8 cellular contexts compared by ENCODE assay signal in the genomic region with DNA sequence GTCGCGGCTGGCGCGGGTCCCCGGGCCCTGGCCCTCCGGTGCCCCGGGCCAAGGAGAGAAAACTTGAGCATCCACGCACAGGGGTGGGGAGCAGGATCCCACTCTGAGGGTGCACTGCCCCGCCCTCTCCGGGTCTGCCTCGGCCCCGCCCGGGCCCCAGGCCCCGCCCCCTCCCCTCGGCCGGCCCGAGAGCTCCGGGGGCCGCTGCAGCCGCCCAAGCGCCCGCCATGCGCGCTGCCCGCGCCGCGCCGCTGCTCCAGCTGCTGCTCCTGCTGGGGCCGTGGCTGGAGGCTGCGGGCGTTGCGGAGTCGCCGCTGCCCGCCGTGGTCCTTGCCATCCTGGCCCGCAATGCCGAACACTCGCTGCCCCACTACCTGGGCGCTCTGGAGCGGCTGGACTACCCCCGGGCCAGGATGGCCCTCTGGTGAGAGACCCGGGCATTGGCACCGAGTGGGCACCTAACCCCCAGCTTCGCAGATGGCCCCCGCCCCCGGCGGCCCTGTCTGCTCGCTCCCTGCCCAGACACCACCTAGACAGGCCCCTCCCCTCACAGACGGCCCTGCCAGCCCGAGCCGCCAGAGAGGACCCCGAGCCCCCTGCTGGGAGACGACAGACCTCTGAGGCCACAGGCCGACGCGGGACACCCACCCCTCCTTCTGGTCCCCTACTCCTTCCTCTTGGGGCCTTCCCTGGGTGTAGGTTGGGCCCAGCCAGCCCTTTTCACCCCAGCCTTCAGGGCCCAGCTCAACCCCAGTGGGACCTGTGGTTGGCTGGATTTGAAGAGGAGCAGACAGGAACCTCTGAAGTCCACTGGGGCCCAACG. TPM values are rescaled to one million over a fixed set of nuclear protein-coding genes. Genes with fewer than 3 reads are reported as not detected.
DNase-seq lines count a peak whose midpoint lies in the region; ATAC-seq and TF ChIP-seq lines count a peak whose summit lies in the region.

Gene CERCAM (plus strand): TSS at position 207 of the 823 bp plus-strand sequence. CDS start 21 bp downstream, at position 228.

- intact Hi-C loops in stomach (cut with DNase I; ENCODE audit: low total_unique reads) = no loop called here

- no peak for TF ChIP-seq POLR2A in stomach (IDR thresholded peaks at IDR 0.05)

- H3K27ac ChIP-seq in stomach = peak within 1 kb of the TSS; percentile 67 to 82 (median 72)

- peak within 1 kb of the TSS; percentile 77 for H3K4me3 Mint-ChIP-seq in activated T-cell treated with anti-CD3 and anti-CD28 coated beads, Interleukin-2, amount 50 U/mL, for 4 hours

- ATAC-seq in HG02610 (IDR thresholded peaks at IDR 0.05; ENCODE audit: unreplicated experiment) (peak; percentile 64), esophagus mucosa (peak; percentile 61)
- ATAC-seq in activated T-cell treated with anti-CD3 and anti-CD28 coated beads, Interleukin-2, amount 50 U/mL, for 4 hours = peak; percentile 76 to 77

- H3K27me3 ChIP-seq in stomach = peaks cover 0 to 40% (median 16%) of the 10 kb centered on the region in 3 donors

- peaks cover 13 to 32% (median 29%) of the 10 kb centered on the region in 4 donors for H3K4me1 ChIP-seq in stomach

- peaks cover 9% of the 10 kb centered on the region for H3K4me1 Mint-ChIP-seq in activated T-cell treated with anti-CD3 and anti-CD28 coated beads, Interleukin-2, amount 50 U/mL, for 4 hours (ENCODE audit: low read depth)

- H3K27me3 Mint-ChIP-seq in activated T-cell treated with anti-CD3 and anti-CD28 coated beads, Interleukin-2, amount 50 U/mL, for 4 hours (ENCODE audit: low read depth) = peaks cover 24% of the 10 kb centered on the region

- H3K36me3 ChIP-seq in stomach = peaks cover 0 to 18% (median 0%) of the 10 kb centered on the region in 4 donors

- peak within 1 kb of the TSS; percentile 92 to 98 (median 95) for H3K4me3 ChIP-seq in stomach

- TF ChIP-seq CTCF in stomach (IDR thresholded peaks at IDR 0.05) = no peak

- WGBS in stomach, 5 donors = 0 to 3% (median 1%) methylated on average over 6 to 59 of the region's 59 CpGs

- H3K36me3 Mint-ChIP-seq in activated T-cell treated with anti-CD3 and anti-CD28 coated beads, Interleukin-2, amount 50 U/mL, for 4 hours (ENCODE audit: insufficient read depth) = no peaks in the 10 kb centered on the region

- no peaks in the 10 kb centered on the region for H3K9me3 Mint-ChIP-seq in activated T-cell treated with anti-CD3 and anti-CD28 coated beads, Interleukin-2, amount 50 U/mL, for 4 hours

- DNase-seq in NCI-H1694 (lab: John Stamatoyannopoulos, UW) = peak; percentile 10
- DNase-seq in NCI-H1694 treated with DMSO at 0.1 percent for 48 hours (lab: John Stamatoyannopoulos, UW) = no peak
- DNase-seq in NCI-H1930 (lab: John Stamatoyannopoulos, UW) = peak; percentile 5 to 42
- DNase-seq in activated T-cell treated with anti-CD3 and anti-CD28 coated beads, Interleukin-2, amount 50 U/mL, for 4 hours = peak; percentile 45
- DNase-seq in myocyte (ENCODE audit: low read depth) = peak; percentile 60
- DNase-seq in stomach = peak; percentile 55

- H3K9me3 ChIP-seq in stomach = no peaks in the 10 kb centered on the region

- no peak for TF ChIP-seq EP300 in stomach (IDR thresholded peaks at IDR 0.05)

RNA-seq across cellular contexts. Expression of gene CERCAM, which starts in this region (rescaled TPM):
- total RNA-seq in activated T-cell treated with anti-CD3 and anti-CD28 coated beads, Interleukin-2, amount 50 U/mL, for 4 hours = under 1 TPM; 0.30 to 0.63 (median 0.34) TPM
- 5.5 TPM for total RNA-seq in esophagus mucosa
- 43.6 and 52.0 TPM in 2 replicates for total RNA-seq in myocyte
- polyA plus RNA-seq in myocyte (2012) = 232 TPM
- 10 to 100 TPM in 4 of 5 donors, 1 to 10 TPM in 1; 5.5 to 22.8 (median 13.9) TPM for total RNA-seq in stomach
- polyA plus RNA-seq in stomach = 10 to 100 TPM in 2 of 3 donors, 1 to 10 TPM in 1; 6.3 to 12.1 (median 10.6) TPM

Comparison
In these comparisons a context has a peak if more than half of its experiments do, and no peak if none do; other contexts are left out.
1. Peak in DNase-seq and ATAC-seq in activated T-cell treated with anti-CD3 and anti-CD28 coated beads, Interleukin-2, amount 50 U/mL, for 4 hours; RNA of the gene not detected or under 1 TPM.